22 cellular contexts compared by ENCODE assay signal in genomic region chr19:6700586-6701316, GRCh38. TPM values are rescaled to one million over a fixed set of nuclear protein-coding genes. Genes with fewer than 3 reads are reported as not detected.
"Had no signal": no experiment of that assay in that cellular context is flagged by ENCODE, and none has a peak within 500 bp of the region (broad histone marks: within the 10 kb centered on the region; RNA-seq: fewer than 3 reads in every experiment).

No MANE protein-coding gene starts in this region.

- H3K4me1 Mint-ChIP-seq: activated naive CD4-positive, alpha-beta T cell treated with anti-CD3 and anti-CD28 coated beads, Interleukin-2, amount 50 U/mL, for 24 hours; central memory CD8-positive, alpha-beta T cell had no signal

- H3K4me3 Mint-ChIP-seq: activated naive CD4-positive, alpha-beta T cell treated with anti-CD3 and anti-CD28 coated beads, Interleukin-2, amount 50 U/mL, for 24 hours; activated T-cell treated with anti-CD3 and anti-CD28 coated beads, Interleukin-2, amount 50 U/mL, for 72 hours; central memory CD8-positive, alpha-beta T cell; stimulated activated naive CD8-positive, alpha-beta T cell treated with anti-CD3 and anti-CD28 coated beads, Interleukin-15, Interleukin-2, amounts not matched to agents 100 ng/mL and 50 ng/mL, for 24 hours had no signal

- H3K27ac Mint-ChIP-seq: activated naive CD4-positive, alpha-beta T cell treated with anti-CD3 and anti-CD28 coated beads, Interleukin-2, amount 50 U/mL, for 24 hours; activated T-cell treated with anti-CD3 and anti-CD28 coated beads, Interleukin-2, amount 50 U/mL, for 72 hours; stimulated activated naive CD8-positive, alpha-beta T cell treated with anti-CD3 and anti-CD28 coated beads, Interleukin-15, Interleukin-2, amounts not matched to agents 100 ng/mL and 50 ng/mL, for 24 hours had no signal

- H3K9me3 Mint-ChIP-seq: activated naive CD4-positive, alpha-beta T cell treated with anti-CD3 and anti-CD28 coated beads, Interleukin-2, amount 50 U/mL, for 24 hours; central memory CD8-positive, alpha-beta T cell; stimulated activated naive CD8-positive, alpha-beta T cell treated with anti-CD3 and anti-CD28 coated beads, Interleukin-15, Interleukin-2, amounts not matched to agents 100 ng/mL and 50 ng/mL, for 24 hours had no signal

- H3K27me3 Mint-ChIP-seq: activated naive CD4-positive, alpha-beta T cell treated with anti-CD3 and anti-CD28 coated beads, Interleukin-2, amount 50 U/mL, for 24 hours; central memory CD8-positive, alpha-beta T cell; stimulated activated naive CD8-positive, alpha-beta T cell treated with anti-CD3 and anti-CD28 coated beads, Interleukin-15, Interleukin-2, amounts not matched to agents 100 ng/mL and 50 ng/mL, for 24 hours had no signal

- H3K36me3 Mint-ChIP-seq: activated naive CD4-positive, alpha-beta T cell treated with anti-CD3 and anti-CD28 coated beads, Interleukin-2, amount 50 U/mL, for 24 hours had no signal

- DNase-seq: activated CD4-positive, CD25-positive, alpha-beta regulatory T cell treated with anti-CD3 and anti-CD28 coated beads, Interleukin-2, amount 50 U/mL, for 72 hours; activated gamma-delta T cell; activated T-cell treated with anti-CD3 and anti-CD28 coated beads, Interleukin-2, amount 50 U/mL, for 72 hours; cortex of kidney; erythroblast; foreskin melanocyte; hypothalamus; islet precursor cell; left lung; mammary epithelial cell; occipital lobe; right cardiac atrium; stimulated activated CD4-positive, alpha-beta T cell treated with anti-CD3 and anti-CD28 coated beads, Interleukin-15, amount 100 ng/mL, for 24 hours; stimulated activated CD4-positive, alpha-beta T cell treated with anti-CD3 and anti-CD28 coated beads, Interleukin-2, amount 100 ng/mL, for 48 hours; T-helper 1 cell; T-helper 9 cell; trophoblast cell had no signal

RNA-seq across cellular contexts. Expression of gene TNFSF14, which starts 30.8 kb away (rescaled TPM):
- total RNA-seq: myocyte, occipital lobe, suprapubic skin had no signal
